In the genomic region with DNA sequence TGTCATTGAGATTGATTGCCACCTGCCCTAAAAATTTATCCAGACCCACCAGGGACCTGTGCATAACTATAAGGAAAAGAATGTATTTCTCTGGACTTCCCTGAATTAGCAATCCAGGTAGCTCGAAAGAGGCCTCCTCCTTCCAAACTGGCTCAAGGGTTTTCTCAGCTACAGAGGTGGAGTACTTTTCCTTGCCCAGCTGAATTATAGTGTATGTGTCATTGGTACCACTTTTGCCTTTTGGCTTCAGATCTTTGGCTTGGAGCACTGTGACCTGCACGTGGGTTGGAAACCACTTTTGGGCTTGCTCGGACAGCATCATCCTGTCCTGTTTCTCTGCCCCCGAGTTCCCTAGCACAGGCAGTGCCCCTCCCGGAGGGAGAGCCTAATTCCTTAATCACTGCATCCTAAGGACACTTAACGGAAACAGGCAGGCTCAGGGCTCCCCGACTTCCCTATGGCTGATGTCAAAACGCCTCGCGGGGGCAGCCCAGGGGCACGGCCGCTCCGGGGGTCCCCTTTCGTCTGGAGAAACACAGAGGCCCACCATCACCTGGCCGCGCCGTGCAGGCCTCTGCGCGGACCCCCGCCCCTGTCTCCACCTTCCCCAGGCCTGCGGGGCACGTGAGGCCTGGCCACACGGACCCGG, we compare ENCODE assay signal across 7 cellular contexts. TPM values are rescaled to one million over a fixed set of nuclear protein-coding genes. Genes with fewer than 3 reads are reported as not detected.
DNase-seq lines count a peak whose midpoint lies in the region; ATAC-seq, FAIRE-seq and TF ChIP-seq lines count a peak whose summit lies in the region.

No MANE protein-coding gene starts in this region.

- no peak overlapping the region; the same call in 1 of the 2 replicates for H3K18ac ChIP-seq in H1 (ENCODE audit: extremely low read depth, low read length)

- H2BK15ac ChIP-seq in H1 (ENCODE audit: low read length): no peak overlapping the region

- H3K14ac ChIP-seq in H1 (ENCODE audit: insufficient read length): no peak overlapping the region

- H4K20me1 ChIP-seq in H1 (replicated peaks in 1 of 2; ENCODE audit: control insufficient read depth in 1 of 2, insufficient read depth in 2 of 2, low read length in 2 of 2): no peaks in the 10 kb centered on the region

- peak overlapping the region; percentile 99 for H3K23ac ChIP-seq in H1 (ENCODE audit: insufficient read length)

- H3K4me3 ChIP-seq in H1 (ENCODE audit: extremely low read depth in 1 of 4, insufficient read depth in 2 of 4, low read depth in 3 of 4, low read length in 4 of 4): peak overlapping the region; percentile 54 to 86 (median 73)

- no peak for TF ChIP-seq POLR2A in GM12892 (IDR thresholded peaks at IDR 0.05; ENCODE audit: low read depth, low read length)
- TF ChIP-seq POLR2A in H1 (IDR thresholded peaks at IDR 0.05; ENCODE audit: control extremely low read depth in 1 of 2, low read depth in 2 of 2, low read length in 2 of 2): no peak

- peak overlapping the region; percentile 97; the same call in 1 of the 2 replicates for H4K8ac ChIP-seq in H1 (ENCODE audit: extremely low read depth, insufficient read depth, low read length)

- DNase-seq in GM12892 (ENCODE audit: insufficient read length) (peak; percentile 3), NCI-H1417 treated with DMSO at 0.1 percent for 48 hours (lab: John Stamatoyannopoulos, UW) (peak; percentile 11), H1 (ENCODE audit: low read depth in 1 of 2, low spot score in 2 of 2) (peak in 1 of 2 experiments; percentile 75), memory B cell (ENCODE audit: low spot score in 2 of 2) (peak in 1 of 2 donors; percentile 19)
- peak; percentile 14 for DNase-seq in activated CD4-positive, alpha-beta T cell treated with anti-CD3 and anti-CD28 coated beads, Interleukin-2, amount 50 U/mL, for 1 hour

- WGBS in H1 (ENCODE audit: extremely low coverage in 1 of 2, insufficient coverage in 1 of 2, insufficient read length in 1 of 2, insufficient replicate concordance in 2 of 2, low coverage in 1 of 2, low lambda C conversion rate in 2 of 2, missing lambda C conversion rate in 1 of 2), 2 experiments: 8% methylated on average over 10 of the region's 24 CpGs; no CpG with 5 or more reads in 1 of the 2 experiments

- H2AK5ac ChIP-seq in H1 (ENCODE audit: low read depth, low read length): no peak overlapping the region

- H2BK12ac ChIP-seq in H1 (ENCODE audit: low read depth, low read length): no peak overlapping the region

- no peak for TF ChIP-seq RAD21 in H1 (IDR thresholded peaks at IDR 0.05 in 1 of 2, conservative IDR thresholded peaks at IDR 0.05 in 1 of 2; ENCODE audit: low read depth in 2 of 2, low read length in 2 of 2)

- no peaks in the 10 kb centered on the region for H3K36me3 ChIP-seq in H1 (ENCODE audit: control insufficient read depth in 2 of 4, insufficient read depth in 4 of 4, low read length in 3 of 4)

- H3K4me3 Mint-ChIP-seq in memory B cell: peak overlapping the region; percentile 90
- peak overlapping the region; percentile 92 for H3K4me3 Mint-ChIP-seq in stimulated activated naive CD8-positive, alpha-beta T cell treated with anti-CD3 and anti-CD28 coated beads, Interleukin-15, Interleukin-2, amounts not matched to agents 100 ng/mL and 50 ng/mL, for 24 hours

- H3K4me1 ChIP-seq in H1 (replicated peaks in 1 of 4; ENCODE audit: control insufficient read depth in 3 of 4, insufficient read depth in 4 of 4, low read length in 3 of 4): peaks cover 0 to 8% (median 0%) of the 10 kb centered on the region in 4 experiments; a peak in 2 of 7 replicates

- no peak for FAIRE-seq in GM12892 (lab: Jason Lieb, UNC)
- peak; percentile 45 for FAIRE-seq in H1 (lab: Jason Lieb, UNC)

- CTCF ChIA-PET in H1 (lab: Charles Lee; ENCODE audit: partially characterized antibody): interaction anchor here (0.8 to 1.3 kb wide), 8 partner anchors 10 to 509 kb away, joined by 3 to 4 read pairs (median 3); no protein-coding TSS in a partner anchor

- H3K27me3 ChIP-seq in H1 (replicated peaks in 1 of 4; ENCODE audit: control insufficient read depth in 3 of 4, extremely low read depth in 1 of 4, insufficient read depth in 3 of 4, low read length in 3 of 4): no peaks in the 10 kb centered on the region

- peak overlapping the region; percentile 52 for H4K91ac ChIP-seq in H1 (replicated peaks; ENCODE audit: insufficient read length, low read length)

- POLR2A ChIA-PET in H1 (lab: Charles Lee; ENCODE audit: partially characterized antibody): interaction anchor here (1.0 to 1.4 kb wide), 2 partner anchors 10 to 18 kb away, joined by 3 to 4 read pairs; no protein-coding TSS in a partner anchor

- H3K4ac ChIP-seq in H1 (replicated peaks; ENCODE audit: insufficient read length, low read depth, low read length): peak overlapping the region; percentile 27

- no peak overlapping the region for H2BK20ac ChIP-seq in H1 (ENCODE audit: low read length)

- H3K56ac ChIP-seq in H1 (replicated peaks; ENCODE audit: insufficient read length, low read depth, low read length): no peak overlapping the region

- no peak for TF ChIP-seq EP300 in H1 (IDR thresholded peaks at IDR 0.05; ENCODE audit: borderline replicate concordance in 1 of 2, low read depth in 2 of 2, low read length in 2 of 2)

- peak overlapping the region; percentile 88 for H3K27ac Mint-ChIP-seq in memory B cell
- peak overlapping the region; percentile 88 for H3K27ac Mint-ChIP-seq in stimulated activated naive CD8-positive, alpha-beta T cell treated with anti-CD3 and anti-CD28 coated beads, Interleukin-15, Interleukin-2, amounts not matched to agents 100 ng/mL and 50 ng/mL, for 24 hours

- peak overlapping the region; percentile 72 for H2AFZ ChIP-seq in H1 (ENCODE audit: low read length)

- H2BK5ac ChIP-seq in H1 (ENCODE audit: low read depth, low read length): 0 out of 2 replicates have a peak overlapping the region, but pooled peaks have one; percentile 1

- H3K9ac ChIP-seq in H1 (replicated peaks in 1 of 4; ENCODE audit: extremely low read depth in 1 of 4, low read depth in 3 of 4, low read length in 3 of 4): peak overlapping the region; percentile 58 to 95 (median 82)

- ATAC-seq in HG02588 (IDR thresholded peaks at IDR 0.05; ENCODE audit: unreplicated experiment) (peak; percentile 13), memory B cell (ENCODE audit: low read depth) (peak; percentile 12)

- H3K9me3 Mint-ChIP-seq in memory B cell: no peaks in the 10 kb centered on the region
- H3K9me3 Mint-ChIP-seq in stimulated activated naive CD8-positive, alpha-beta T cell treated with anti-CD3 and anti-CD28 coated beads, Interleukin-15, Interleukin-2, amounts not matched to agents 100 ng/mL and 50 ng/mL, for 24 hours: no peaks in the 10 kb centered on the region

- H3K36me3 Mint-ChIP-seq in memory B cell: no peaks in the 10 kb centered on the region
- H3K36me3 Mint-ChIP-seq in stimulated activated naive CD8-positive, alpha-beta T cell treated with anti-CD3 and anti-CD28 coated beads, Interleukin-15, Interleukin-2, amounts not matched to agents 100 ng/mL and 50 ng/mL, for 24 hours (ENCODE audit: low read depth): no peaks in the 10 kb centered on the region

- peak overlapping the region; percentile 93; the same call in 1 of the 2 replicates for H3K27ac ChIP-seq in H1 (ENCODE audit: low read depth, low read length)

- peaks cover 16% of the 10 kb centered on the region for H3K4me1 Mint-ChIP-seq in memory B cell
- H3K4me1 Mint-ChIP-seq in stimulated activated naive CD8-positive, alpha-beta T cell treated with anti-CD3 and anti-CD28 coated beads, Interleukin-15, Interleukin-2, amounts not matched to agents 100 ng/mL and 50 ng/mL, for 24 hours (ENCODE audit: low read depth): peaks cover 32% of the 10 kb centered on the region

- peak overlapping the region; percentile 51 for H4K5ac ChIP-seq in H1 (ENCODE audit: insufficient read length, low read depth, low read length)

- no peaks in the 10 kb centered on the region for H3K79me1 ChIP-seq in H1 (ENCODE audit: low read depth, low read length)

- TF ChIP-seq CTCF in H1 (IDR thresholded peaks at IDR 0.05; ENCODE audit: control extremely low read depth in 1 of 3, insufficient read depth in 1 of 3, low read depth in 1 of 3, low read length in 3 of 3): no peak

- no peaks in the 10 kb centered on the region for H3K27me3 Mint-ChIP-seq in memory B cell
- H3K27me3 Mint-ChIP-seq in stimulated activated naive CD8-positive, alpha-beta T cell treated with anti-CD3 and anti-CD28 coated beads, Interleukin-15, Interleukin-2, amounts not matched to agents 100 ng/mL and 50 ng/mL, for 24 hours: no peaks in the 10 kb centered on the region

- no peaks in the 10 kb centered on the region for H3K9me3 ChIP-seq in H1 (ENCODE audit: insufficient read depth in 2 of 2, low read depth in 1 of 2, low read length in 1 of 2)

- H3K23me2 ChIP-seq in H1 (ENCODE audit: low read depth, low read length): peaks cover 5% of the 10 kb centered on the region; the same call in 1 of the 2 replicates

- H3K79me2 ChIP-seq in H1 (ENCODE audit: control insufficient read depth in 1 of 2, insufficient read depth in 2 of 2, low read length in 2 of 2): peaks cover 0 to 40% of the 10 kb centered on the region in 2 experiments; a peak in 2 of 4 replicates

- no peak overlapping the region for H2BK120ac ChIP-seq in H1 (replicated peaks; ENCODE audit: low read depth, low read length)

- peak overlapping the region; percentile 90 to 97 for H3K4me2 ChIP-seq in H1 (ENCODE audit: insufficient read depth in 1 of 2, low read depth in 2 of 2, low read length in 2 of 2)

TF ChIP-seq in H1, 55 proteins besides CTCF, POLR2A, EP300 and RAD21 (continues in another document):
- TF ChIP-seq TBP (IDR thresholded peaks at IDR 0.05; ENCODE audit: low read depth, low read length): no peak
- no peak for TF ChIP-seq HDAC6 (IDR thresholded peaks at IDR 0.05; ENCODE audit: low read depth, low read length)
- no peak for TF ChIP-seq SIRT6 (IDR thresholded peaks at IDR 0.05; ENCODE audit: low read length)
- TF ChIP-seq, protein P1, sequence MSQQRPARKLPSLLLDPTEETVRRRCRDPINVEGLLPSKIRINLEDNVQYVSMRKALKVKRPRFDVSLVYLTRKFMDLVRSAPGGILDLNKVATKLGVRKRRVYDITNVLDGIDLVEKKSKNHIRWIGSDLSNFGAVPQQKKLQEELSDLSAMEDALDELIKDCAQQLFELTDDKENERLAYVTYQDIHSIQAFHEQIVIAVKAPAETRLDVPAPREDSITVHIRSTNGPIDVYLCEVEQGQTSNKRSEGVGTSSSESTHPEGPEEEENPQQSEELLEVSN (IDR thresholded peaks at IDR 0.05): peak; percentile 20; the same call in 1 of the 2 replicates
- no peak for TF ChIP-seq POLR2AphosphoS5 (IDR thresholded peaks at IDR 0.05; ENCODE audit: low read depth, low read length)

RNA-seq across cellular contexts. Expression of a gene that starts 0.8 kb away (rescaled TPM):
- polyA plus RNA-seq in GM12892 (2012; ENCODE audit: missing spikeins): 6.7 TPM
- total RNA-seq in H1 (2021; fragmentation: NEBNext Ultra II Directional; extraction: Animal tissue kit (Norgen Biotek cat#: 25700)): 12.7 and 14.5 TPM in 2 replicates
- 1.9 and 3.1 TPM in 2 replicates for polyA plus RNA-seq in H1 (2011; rRNA removed)
- 5.5 TPM for polyA plus RNA-seq in H1 (2011; cell fraction: cytosol; rRNA removed)
- polyA plus RNA-seq in H1 (2011; cell fraction: nucleus; rRNA removed): 2.1 TPM
- polyA plus RNA-seq in H1 (2012, experiment 1 of 2): 3.0 to 5.8 TPM (median 3.2 TPM) in 4 replicates
- 0.49 TPM for polyA plus RNA-seq in H1 (2012, experiment 2 of 2)
- 13.5 TPM for polyA plus RNA-seq in H1 (2013, experiment 1 of 2)
- polyA plus RNA-seq in H1 (2013, experiment 2 of 2): 12.1 TPM
- polyA minus RNA-seq in H1 (2011; rRNA and poly(A)+ RNA removed): 4.8 and 8.9 TPM in 2 replicates
- 4.5 TPM for polyA minus RNA-seq in H1 (2011; cell fraction: cytosol; rRNA and poly(A)+ RNA removed)
- polyA minus RNA-seq in H1 (2011; cell fraction: nucleus; rRNA and poly(A)+ RNA removed): 20.0 TPM
